12 cellular contexts compared by ENCODE assay signal in the genomic region with DNA sequence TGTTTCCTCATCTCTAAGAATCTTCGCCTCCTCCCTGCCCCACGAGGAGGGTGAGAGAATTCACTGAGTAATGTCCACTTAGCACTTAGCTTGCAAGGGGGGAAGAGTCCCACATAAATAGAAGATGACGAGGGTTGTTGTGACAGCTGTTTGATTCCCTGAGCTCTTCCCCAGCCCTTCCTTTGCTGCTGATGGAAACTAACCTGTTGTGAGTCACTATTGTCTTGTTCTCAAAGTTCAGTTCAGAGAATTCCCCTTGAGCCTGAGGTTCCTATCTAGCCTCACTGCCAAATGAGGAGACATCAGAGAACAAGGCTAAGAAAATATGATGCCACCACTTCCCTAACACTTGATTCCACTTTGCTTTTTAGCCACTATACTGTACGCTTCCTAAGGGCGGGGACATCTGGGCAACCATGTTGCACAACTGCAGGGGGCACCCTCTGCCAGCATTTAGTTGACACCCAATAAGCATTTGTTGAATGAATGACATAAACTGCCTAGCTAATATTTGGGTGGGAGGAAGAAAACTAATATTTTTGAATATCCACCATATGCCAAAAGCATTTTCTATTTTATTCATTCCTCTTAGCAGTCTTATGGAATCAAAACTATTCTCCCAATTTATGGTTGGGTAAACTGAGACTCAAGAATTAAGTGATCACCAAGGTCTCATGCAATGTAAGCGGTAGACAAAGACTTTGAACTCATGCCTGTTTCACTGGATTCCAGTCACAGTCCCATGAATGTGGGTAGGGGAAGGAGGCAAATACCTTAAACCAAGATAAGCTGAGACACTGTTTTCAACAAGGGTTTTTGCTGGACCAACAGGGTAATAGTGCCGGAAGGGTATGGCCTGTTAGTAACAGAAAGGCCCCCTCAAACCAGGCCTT.
DNase-seq lines count a peak whose midpoint lies in the region; ATAC-seq, FAIRE-seq and TF ChIP-seq lines count a peak whose summit lies in the region.
"Had no signal": no experiment of that assay in that cellular context is flagged by ENCODE, and none has a peak within 500 bp of the region (broad histone marks: within the 10 kb centered on the region; RNA-seq: fewer than 3 reads in every experiment).

No MANE protein-coding gene starts in this region.

- H3K4me3 ChIP-seq in H1 (ENCODE audit: extremely low read depth in 1 of 4, insufficient read depth in 2 of 4, low read depth in 3 of 4, low read length in 4 of 4) (no peak overlapping the region), psoas muscle (no peak overlapping the region), body of pancreas (no peak overlapping the region)

- H4K91ac ChIP-seq in H1 (replicated peaks; ENCODE audit: insufficient read length, low read length), result no peak overlapping the region

- H4K20me1 ChIP-seq in H1 (replicated peaks in 1 of 2; ENCODE audit: control insufficient read depth in 1 of 2, insufficient read depth in 2 of 2, low read length in 2 of 2), result no peaks in the 10 kb centered on the region

- no peak overlapping the region for H4K5ac ChIP-seq in H1 (ENCODE audit: insufficient read length, low read depth, low read length)

- ATAC-seq in activated CD4-positive, alpha-beta T cell treated with anti-CD3 and anti-CD28 coated beads for 36 hours, result peak; percentile 62
- ATAC-seq in psoas muscle (peak; percentile 89 to 94 (median 90)), body of pancreas (no peak), GM18498 (IDR thresholded peaks at IDR 0.05; ENCODE audit: unreplicated experiment) (no peak)

- no peak overlapping the region for H2AK5ac ChIP-seq in H1 (ENCODE audit: low read depth, low read length)

- no peaks in the 10 kb centered on the region for H3K79me2 ChIP-seq in H1 (ENCODE audit: control insufficient read depth in 1 of 2, insufficient read depth in 2 of 2, low read length in 2 of 2)

- H3K36me3 ChIP-seq in H1 (ENCODE audit: control insufficient read depth in 2 of 4, insufficient read depth in 4 of 4, low read length in 3 of 4) (no peaks in the 10 kb centered on the region), psoas muscle (ENCODE audit: insufficient read depth in 1 of 2, low read depth in 1 of 2) (no peaks in the 10 kb centered on the region), body of pancreas (replicated peaks in 1 of 2; ENCODE audit: insufficient read depth in 1 of 2, low read depth in 2 of 2) (no peaks in the 10 kb centered on the region)

- no peak overlapping the region for H2BK5ac ChIP-seq in H1 (ENCODE audit: low read depth, low read length)

- no peaks in the 10 kb centered on the region for H3K27me3 Mint-ChIP-seq in activated CD4-positive, alpha-beta T cell treated with anti-CD3 and anti-CD28 coated beads for 36 hours

- no peak overlapping the region for H3K9ac ChIP-seq in H1 (replicated peaks in 1 of 4; ENCODE audit: extremely low read depth in 1 of 4, low read depth in 3 of 4, low read length in 3 of 4)

- no peak overlapping the region for H3K18ac ChIP-seq in H1 (ENCODE audit: extremely low read depth, low read length)

- H2BK120ac ChIP-seq in H1 (replicated peaks; ENCODE audit: low read depth, low read length), result no peak overlapping the region

- peaks cover 4% of the 10 kb centered on the region for H3K36me3 Mint-ChIP-seq in activated CD4-positive, alpha-beta T cell treated with anti-CD3 and anti-CD28 coated beads for 36 hours (ENCODE audit: low read depth)

- H3K23me2 ChIP-seq in H1 (ENCODE audit: low read depth, low read length), result no peaks in the 10 kb centered on the region

- peak overlapping the region; percentile 61 for H3K27ac Mint-ChIP-seq in activated CD4-positive, alpha-beta T cell treated with anti-CD3 and anti-CD28 coated beads for 36 hours

- no peak overlapping the region for H3K14ac ChIP-seq in H1 (ENCODE audit: insufficient read length)

- TF ChIP-seq RAD21 in H1 (IDR thresholded peaks at IDR 0.05 in 1 of 2, conservative IDR thresholded peaks at IDR 0.05 in 1 of 2; ENCODE audit: low read depth in 2 of 2, low read length in 2 of 2), result peak; percentile 37 to 47

- no peak overlapping the region for H3K27ac ChIP-seq in H1 (ENCODE audit: low read depth, low read length)
- peak overlapping the region; percentile 69 for H3K27ac ChIP-seq in psoas muscle
- no peak overlapping the region for H3K27ac ChIP-seq in body of pancreas

- intact Hi-C loops in activated CD4-positive, alpha-beta T cell treated with anti-CD3 and anti-CD28 coated beads for 36 hours (cut with DNase I, micrococcal nuclease), result loop anchor here (1.0 to 2.0 kb wide), 4 partner anchors 30 to 101 kb away; no protein-coding TSS in a partner anchor
- intact Hi-C loops in psoas muscle (cut with DNase I) (loop anchor here in 1 of 2 donors (5.0 kb wide), 1 partner anchor 678 kb away; no protein-coding TSS in a partner anchor), body of pancreas (cut with DNase I) (no loop called here)

- peak; percentile 48 for DNase-seq in activated CD4-positive, alpha-beta T cell treated with anti-CD3 and anti-CD28 coated beads for 36 hours
- DNase-seq in activated CD4-positive, alpha-beta T cell treated with anti-CD3 and anti-CD28 coated beads for 1 hour, result no peak
- DNase-seq in NCI-H69 (lab: John Stamatoyannopoulos, UW) (peak; percentile 17), H1 (ENCODE audit: low read depth in 1 of 2, low spot score in 2 of 2) (no peak), psoas muscle (no peak), body of pancreas (no peak)
- DNase-seq in stimulated activated CD4-positive, alpha-beta T cell treated with anti-CD3 and anti-CD28 coated beads, Interleukin-4, amount 100 ng/mL, for 4 hours, result no peak
- DNase-seq: activated gamma-delta T cell, GOT3, NCI-H2081 treated with DMSO at 0.1 percent for 48 hours, SW 1271 had no signal

- H3K9me3 ChIP-seq in H1 (ENCODE audit: insufficient read depth in 2 of 2, low read depth in 1 of 2, low read length in 1 of 2) (no peaks in the 10 kb centered on the region), psoas muscle (no peaks in the 10 kb centered on the region), body of pancreas (no peaks in the 10 kb centered on the region)

- POLR2A ChIA-PET in activated CD4-positive, alpha-beta T cell treated with anti-CD3 and anti-CD28 coated beads for 36 hours (lab: Charles Lee), result interaction anchor here (1.2 kb wide), 1 partner anchor 64 kb away, joined by 4 read pairs; no protein-coding TSS in a partner anchor
- POLR2A ChIA-PET in H1 (lab: Charles Lee; ENCODE audit: partially characterized antibody), result interaction anchor here (1.5 kb wide), 1 partner anchor 78 kb away, joined by 6 read pairs; a partner anchor contains a TSS

- no peak for FAIRE-seq in H1 (lab: Jason Lieb, UNC)

- H3K79me1 ChIP-seq in H1 (ENCODE audit: low read depth, low read length), result no peaks in the 10 kb centered on the region

- H2BK20ac ChIP-seq in H1 (ENCODE audit: low read length), result no peak overlapping the region

- H4K8ac ChIP-seq in H1 (ENCODE audit: extremely low read depth, insufficient read depth, low read length), result no peak overlapping the region

- H3K23ac ChIP-seq in H1 (ENCODE audit: insufficient read length), result no peak overlapping the region

- H2BK15ac ChIP-seq in H1 (ENCODE audit: low read length), result no peak overlapping the region

- H3K56ac ChIP-seq in H1 (replicated peaks; ENCODE audit: insufficient read length, low read depth, low read length), result no peak overlapping the region

- no peak for TF ChIP-seq POLR2A in H1 (IDR thresholded peaks at IDR 0.05; ENCODE audit: control extremely low read depth in 1 of 2, low read depth in 2 of 2, low read length in 2 of 2)
- no peak for TF ChIP-seq POLR2A in body of pancreas (IDR thresholded peaks at IDR 0.05)

- H3K9me3 Mint-ChIP-seq in activated CD4-positive, alpha-beta T cell treated with anti-CD3 and anti-CD28 coated beads for 36 hours (ENCODE audit: low read depth), result peaks cover 5% of the 10 kb centered on the region

- H2BK12ac ChIP-seq in H1 (ENCODE audit: low read depth, low read length), result no peak overlapping the region

- WGBS in H1 (ENCODE audit: extremely low coverage in 1 of 2, insufficient coverage in 1 of 2, insufficient read length in 1 of 2, insufficient replicate concordance in 2 of 2, low coverage in 1 of 2, low lambda C conversion rate in 2 of 2, missing lambda C conversion rate in 1 of 2), 2 experiments, result 84% methylated on average over 7 of the region's 7 CpGs; no CpG with 5 or more reads in 1 of the 2 experiments
- 78 to 83% (median 81%) methylated on average over 7 of the region's 7 CpGs for WGBS in psoas muscle, 3 donors
- 88 to 90% methylated on average over 7 of the region's 7 CpGs for WGBS in body of pancreas, 2 donors

- CTCF ChIA-PET in activated CD4-positive, alpha-beta T cell treated with anti-CD3 and anti-CD28 coated beads for 36 hours (lab: Charles Lee), result interaction anchor here (0.6 to 1.0 kb wide), 6 partner anchors 13 to 104 kb away, joined by 3 to 4 read pairs (median 3); no protein-coding TSS in a partner anchor
- CTCF ChIA-PET in H1 (lab: Charles Lee; ENCODE audit: partially characterized antibody), result interaction anchor here (0.7 to 6.8 kb wide), 19 partner anchors 12 to 455 kb away, joined by 3 to 50 read pairs (median 4); no protein-coding TSS in a partner anchor

- H3K4me1 ChIP-seq in H1 (replicated peaks in 1 of 4; ENCODE audit: control insufficient read depth in 3 of 4, insufficient read depth in 4 of 4, low read length in 3 of 4) (no peaks in the 10 kb centered on the region), psoas muscle (peaks cover 4% of the 10 kb centered on the region), body of pancreas (no peaks in the 10 kb centered on the region)

- H3K4me1 Mint-ChIP-seq in activated CD4-positive, alpha-beta T cell treated with anti-CD3 and anti-CD28 coated beads for 36 hours, result peaks cover 53% of the 10 kb centered on the region

- TF ChIP-seq CTCF in H1 (IDR thresholded peaks at IDR 0.05; ENCODE audit: control extremely low read depth in 1 of 3, insufficient read depth in 1 of 3, low read depth in 1 of 3, low read length in 3 of 3) (peak; percentile 13 to 23 (median 23); a peak in 3 of 4 replicates), psoas muscle (IDR thresholded peaks at IDR 0.05) (no peak), body of pancreas (IDR thresholded peaks at IDR 0.05) (no peak)

- no peak overlapping the region for H3K4me2 ChIP-seq in H1 (ENCODE audit: insufficient read depth in 1 of 2, low read depth in 2 of 2, low read length in 2 of 2)

- H3K27me3 ChIP-seq in H1 (replicated peaks in 1 of 4; ENCODE audit: control insufficient read depth in 3 of 4, extremely low read depth in 1 of 4, insufficient read depth in 3 of 4, low read length in 3 of 4), result no peaks in the 10 kb centered on the region; a peak in 2 of 7 replicates
- H3K27me3 ChIP-seq in psoas muscle (ENCODE audit: insufficient read depth in 3 of 3, low read length in 2 of 3), result no peaks in the 10 kb centered on the region
- H3K27me3 ChIP-seq in body of pancreas, result no peaks in the 10 kb centered on the region

- H2AFZ ChIP-seq in H1 (ENCODE audit: low read length), result no peak overlapping the region

- no peak overlapping the region for H3K4ac ChIP-seq in H1 (replicated peaks; ENCODE audit: insufficient read length, low read depth, low read length)

- no peak overlapping the region for H3K4me3 Mint-ChIP-seq in activated CD4-positive, alpha-beta T cell treated with anti-CD3 and anti-CD28 coated beads for 36 hours

- TF ChIP-seq EP300 in H1 (IDR thresholded peaks at IDR 0.05; ENCODE audit: borderline replicate concordance in 1 of 2, low read depth in 2 of 2, low read length in 2 of 2), result no peak

TF ChIP-seq in H1, 55 proteins besides CTCF, POLR2A, EP300 and RAD21 (continues in another document):
- no peak for TF ChIP-seq CBX8 (IDR thresholded peaks at IDR 0.05; ENCODE audit: borderline replicate concordance, low read depth, low read length)
- TF ChIP-seq SP2 (IDR thresholded peaks at IDR 0.05; ENCODE audit: low read length), result no peak

Comparison
In these comparisons a context has a peak if more than half of its experiments do, and no peak if none do; other contexts are left out.
1. DNase-seq: peak in activated CD4-positive, alpha-beta T cell treated with anti-CD3 and anti-CD28 coated beads for 36 hours (single experiment) and NCI-H69 (single experiment); none in activated CD4-positive, alpha-beta T cell treated with anti-CD3 and anti-CD28 coated beads for 1 hour (single experiment), H1 (0 of 2), psoas muscle (0 of 2), body of pancreas (0 of 4) and stimulated activated CD4-positive, alpha-beta T cell treated with anti-CD3 and anti-CD28 coated beads, Interleukin-4, amount 100 ng/mL, for 4 hours (0 of 2).
2. ATAC-seq: peak in activated CD4-positive, alpha-beta T cell treated with anti-CD3 and anti-CD28 coated beads for 36 hours (single experiment) and psoas muscle (4 of 4); none in body of pancreas (single experiment) and GM18498 (single experiment).
3. CTCF ChIP-seq: peak in H1 (3 of 3); none in psoas muscle (single experiment) and body of pancreas (0 of 7).